In genomic region chr2:187552959-187553681, GRCh38 we compare ENCODE assay signal across 1 cellular context.
TF ChIP-seq lines count a peak whose summit lies in the region.

No MANE protein-coding gene starts in this region.

TF ChIP-seq in K562, 482 proteins besides CTCF, POLR2A, EP300 and RAD21 (continued from another document and continues in another):
- TF ChIP-seq E2F8 (IDR thresholded peaks at IDR 0.05; ENCODE audit: low read depth, partially characterized antibody) (no peak), ZNF785 (CRISPR knock-in tag; IDR thresholded peaks at IDR 0.05) (no peak), ILF3 (IDR thresholded peaks at IDR 0.05; ENCODE audit: borderline replicate concordance) (no peak), SIN3A (IDR thresholded peaks at IDR 0.05; ENCODE audit: borderline replicate concordance in 2 of 2, control insufficient read depth in 1 of 2, low read depth in 2 of 2, low read length in 2 of 2) (no peak), EP400 (IDR thresholded peaks at IDR 0.05) (peak; percentile 86), FOXM1 (IDR thresholded peaks at IDR 0.05; ENCODE audit: low read depth) (peak; percentile 41; the same call in 1 of the 2 replicates), FOXM1 (CRISPR knock-in tag; IDR thresholded peaks at IDR 0.05; ENCODE audit: low read depth) (no peak), UBTF (IDR thresholded peaks at IDR 0.05; ENCODE audit: borderline replicate concordance in 1 of 2, low read depth in 2 of 2, low read length in 2 of 2) (no peak), FOXK2 (conservative IDR thresholded peaks at IDR 0.05 in 1 of 2, IDR thresholded peaks at IDR 0.05 in 1 of 2; ENCODE audit: low read depth in 2 of 2) (peak; percentile 72 to 87; a peak in 3 of 4 replicates), NR2F6 (CRISPR knock-in tag; IDR thresholded peaks at IDR 0.05) (no peak), PRPF4 (IDR thresholded peaks at IDR 0.05; ENCODE audit: insufficient read depth, low read depth, low read length, poor library complexity, severe bottlenecking) (no peak), ZNF76 (CRISPR knock-in tag; IDR thresholded peaks at IDR 0.05; ENCODE audit: borderline replicate concordance) (no peak), ZNF282 (CRISPR knock-in tag; IDR thresholded peaks at IDR 0.05) (no peak), TRIM24 (IDR thresholded peaks at IDR 0.05) (peak in 1 of 2 experiments; percentile 62; a peak in 1 of 4 replicates), XRCC5 (IDR thresholded peaks at IDR 0.05; ENCODE audit: low read depth, low read length) (no peak), ZNF146 (CRISPR knock-in tag; IDR thresholded peaks at IDR 0.05; ENCODE audit: unreplicated experiment) (no peak), ZNF668 (CRISPR knock-in tag; IDR thresholded peaks at IDR 0.05) (no peak), SNIP1 (IDR thresholded peaks at IDR 0.05; ENCODE audit: low read depth) (no peak), ZNF408 (CRISPR knock-in tag; IDR thresholded peaks at IDR 0.05; ENCODE audit: low read depth) (no peak), CREB5 (CRISPR knock-in tag; IDR thresholded peaks at IDR 0.05) (no peak), AFF1 (IDR thresholded peaks at IDR 0.05; ENCODE audit: low read depth in 1 of 2, partially characterized antibody in 2 of 2) (peak in 1 of 2 experiments; percentile 66), CCNT2 (IDR thresholded peaks at IDR 0.05; ENCODE audit: borderline replicate concordance, extremely low read depth, insufficient read length, low read depth, low read length) (peak; percentile 18), ZNF41 (CRISPR knock-in tag; conservative IDR thresholded peaks at IDR 0.05) (no peak), MECOM (CRISPR knock-in tag; IDR thresholded peaks at IDR 0.05) (no peak), SMAD2 (IDR thresholded peaks at IDR 0.05; ENCODE audit: low read depth, low read length) (no peak), MAFG (tag; conservative IDR thresholded peaks at IDR 0.05) (peak; percentile 61), GABPA (tag; conservative IDR thresholded peaks at IDR 0.05; ENCODE audit: low read depth) (no peak), ASH1L (IDR thresholded peaks at IDR 0.05; ENCODE audit: borderline replicate concordance, low read depth, partially characterized antibody) (peak; percentile 22), ZNF354B (CRISPR knock-in tag; IDR thresholded peaks at IDR 0.05) (no peak), ZEB2 (IDR thresholded peaks at IDR 0.05) (0 out of 2 replicates have a peak, but pooled peaks have one; percentile 17), NBN (IDR thresholded peaks at IDR 0.05; ENCODE audit: low read depth) (peak; percentile 48; the same call in 1 of the 2 replicates), NFE2 (IDR thresholded peaks at IDR 0.05; ENCODE audit: low read depth) (peak; percentile 89), PCBP2 (IDR thresholded peaks at IDR 0.05; ENCODE audit: low read depth, low read length, poor library complexity, severe bottlenecking) (no peak), CEBPG (CRISPR knock-in tag; IDR thresholded peaks at IDR 0.05) (no peak), CEBPG (tag; conservative IDR thresholded peaks at IDR 0.05 in 1 of 2, IDR thresholded peaks at IDR 0.05 in 1 of 2) (peak; percentile 76 to 93), ZNF143 (CRISPR knock-in tag; IDR thresholded peaks at IDR 0.05) (no peak), ZBTB26 (CRISPR knock-in tag; IDR thresholded peaks at IDR 0.05) (no peak), NFRKB (IDR thresholded peaks at IDR 0.05; ENCODE audit: low read depth) (no peak; the same call in none of the 2 replicates)
- TF ChIP-seq, protein P1, sequence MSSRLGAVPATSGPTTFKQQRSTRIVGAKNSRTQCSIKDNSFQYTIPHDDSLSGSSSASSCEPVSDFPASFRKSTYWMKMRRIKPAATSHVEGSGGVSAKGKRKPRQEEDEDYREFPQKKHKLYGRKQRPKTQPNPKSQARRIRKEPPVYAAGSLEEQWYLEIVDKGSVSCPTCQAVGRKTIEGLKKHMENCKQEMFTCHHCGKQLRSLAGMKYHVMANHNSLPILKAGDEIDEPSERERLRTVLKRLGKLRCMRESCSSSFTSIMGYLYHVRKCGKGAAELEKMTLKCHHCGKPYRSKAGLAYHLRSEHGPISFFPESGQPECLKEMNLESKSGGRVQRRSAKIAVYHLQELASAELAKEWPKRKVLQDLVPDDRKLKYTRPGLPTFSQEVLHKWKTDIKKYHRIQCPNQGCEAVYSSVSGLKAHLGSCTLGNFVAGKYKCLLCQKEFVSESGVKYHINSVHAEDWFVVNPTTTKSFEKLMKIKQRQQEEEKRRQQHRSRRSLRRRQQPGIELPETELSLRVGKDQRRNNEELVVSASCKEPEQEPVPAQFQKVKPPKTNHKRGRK (tag; IDR thresholded peaks at IDR 0.05): no peak
- TF ChIP-seq, protein P2, sequence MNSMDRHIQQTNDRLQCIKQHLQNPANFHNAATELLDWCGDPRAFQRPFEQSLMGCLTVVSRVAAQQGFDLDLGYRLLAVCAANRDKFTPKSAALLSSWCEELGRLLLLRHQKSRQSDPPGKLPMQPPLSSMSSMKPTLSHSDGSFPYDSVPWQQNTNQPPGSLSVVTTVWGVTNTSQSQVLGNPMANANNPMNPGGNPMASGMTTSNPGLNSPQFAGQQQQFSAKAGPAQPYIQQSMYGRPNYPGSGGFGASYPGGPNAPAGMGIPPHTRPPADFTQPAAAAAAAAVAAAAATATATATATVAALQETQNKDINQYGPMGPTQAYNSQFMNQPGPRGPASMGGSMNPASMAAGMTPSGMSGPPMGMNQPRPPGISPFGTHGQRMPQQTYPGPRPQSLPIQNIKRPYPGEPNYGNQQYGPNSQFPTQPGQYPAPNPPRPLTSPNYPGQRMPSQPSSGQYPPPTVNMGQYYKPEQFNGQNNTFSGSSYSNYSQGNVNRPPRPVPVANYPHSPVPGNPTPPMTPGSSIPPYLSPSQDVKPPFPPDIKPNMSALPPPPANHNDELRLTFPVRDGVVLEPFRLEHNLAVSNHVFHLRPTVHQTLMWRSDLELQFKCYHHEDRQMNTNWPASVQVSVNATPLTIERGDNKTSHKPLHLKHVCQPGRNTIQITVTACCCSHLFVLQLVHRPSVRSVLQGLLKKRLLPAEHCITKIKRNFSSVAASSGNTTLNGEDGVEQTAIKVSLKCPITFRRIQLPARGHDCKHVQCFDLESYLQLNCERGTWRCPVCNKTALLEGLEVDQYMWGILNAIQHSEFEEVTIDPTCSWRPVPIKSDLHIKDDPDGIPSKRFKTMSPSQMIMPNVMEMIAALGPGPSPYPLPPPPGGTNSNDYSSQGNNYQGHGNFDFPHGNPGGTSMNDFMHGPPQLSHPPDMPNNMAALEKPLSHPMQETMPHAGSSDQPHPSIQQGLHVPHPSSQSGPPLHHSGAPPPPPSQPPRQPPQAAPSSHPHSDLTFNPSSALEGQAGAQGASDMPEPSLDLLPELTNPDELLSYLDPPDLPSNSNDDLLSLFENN (IDR thresholded peaks at IDR 0.05; ENCODE audit: low read depth in 2 of 2, low read length in 2 of 2): 0 out of 4 replicates have a peak, but pooled peaks of 1 of the 2 experiments have one; percentile 21
- TF ChIP-seq, protein P3, sequence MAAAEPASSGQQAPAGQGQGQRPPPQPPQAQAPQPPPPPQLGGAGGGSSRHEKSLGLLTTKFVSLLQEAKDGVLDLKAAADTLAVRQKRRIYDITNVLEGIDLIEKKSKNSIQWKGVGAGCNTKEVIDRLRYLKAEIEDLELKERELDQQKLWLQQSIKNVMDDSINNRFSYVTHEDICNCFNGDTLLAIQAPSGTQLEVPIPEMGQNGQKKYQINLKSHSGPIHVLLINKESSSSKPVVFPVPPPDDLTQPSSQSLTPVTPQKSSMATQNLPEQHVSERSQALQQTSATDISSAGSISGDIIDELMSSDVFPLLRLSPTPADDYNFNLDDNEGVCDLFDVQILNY (CRISPR knock-in tag; IDR thresholded peaks at IDR 0.05): no peak
- TF ChIP-seq, protein P4, sequence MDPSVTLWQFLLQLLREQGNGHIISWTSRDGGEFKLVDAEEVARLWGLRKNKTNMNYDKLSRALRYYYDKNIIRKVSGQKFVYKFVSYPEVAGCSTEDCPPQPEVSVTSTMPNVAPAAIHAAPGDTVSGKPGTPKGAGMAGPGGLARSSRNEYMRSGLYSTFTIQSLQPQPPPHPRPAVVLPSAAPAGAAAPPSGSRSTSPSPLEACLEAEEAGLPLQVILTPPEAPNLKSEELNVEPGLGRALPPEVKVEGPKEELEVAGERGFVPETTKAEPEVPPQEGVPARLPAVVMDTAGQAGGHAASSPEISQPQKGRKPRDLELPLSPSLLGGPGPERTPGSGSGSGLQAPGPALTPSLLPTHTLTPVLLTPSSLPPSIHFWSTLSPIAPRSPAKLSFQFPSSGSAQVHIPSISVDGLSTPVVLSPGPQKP (CRISPR knock-in tag; IDR thresholded peaks at IDR 0.05): no peak
